In the genomic region with DNA sequence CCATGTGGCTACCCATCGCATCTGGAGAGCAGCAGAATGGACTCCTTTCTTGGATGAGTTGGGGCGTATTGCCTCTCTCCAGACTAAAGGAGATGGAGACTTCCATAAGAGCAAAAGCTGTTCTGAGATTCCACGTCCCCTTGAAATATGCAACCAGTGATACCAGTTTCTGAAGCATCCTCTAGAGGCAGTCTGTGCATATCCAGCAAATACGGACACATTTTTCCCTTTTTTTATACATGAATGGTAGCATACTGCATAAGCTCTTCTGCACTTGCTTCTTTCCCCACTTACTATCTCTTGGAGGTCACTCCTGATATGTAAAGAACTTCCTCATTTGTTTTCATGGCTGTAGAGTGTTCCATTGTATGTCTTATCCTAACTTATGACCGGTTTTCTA, we compare ENCODE assay signal across 1 cellular context.
TF ChIP-seq lines count a peak whose summit lies in the region.

No MANE protein-coding gene starts in this region.

TF ChIP-seq in K562, 482 proteins besides CTCF, POLR2A, EP300 and RAD21 (continued from another document):
- no peak for TF ChIP-seq L3MBTL2 (IDR thresholded peaks at IDR 0.05)
- TF ChIP-seq ZNF695 (CRISPR knock-in tag; IDR thresholded peaks at IDR 0.05) = no peak
- no peak for TF ChIP-seq SAFB (IDR thresholded peaks at IDR 0.05; ENCODE audit: borderline replicate concordance, low read depth, low read length)
